Comparison of ENCODE assay signal across 1 cellular context in genomic region chr14:104739546-104740516, GRCh38.
TF ChIP-seq lines count a peak whose summit lies in the region.

No MANE protein-coding gene starts in this region.

TF ChIP-seq in K562, 482 proteins besides CTCF, POLR2A, EP300 and RAD21:
- TF ChIP-seq EGR1 (conservative IDR thresholded peaks at IDR 0.05) (peak; percentile 59), RBM34 (IDR thresholded peaks at IDR 0.05; ENCODE audit: borderline replicate concordance, insufficient read depth, low read length) (no peak)
TF ChIP-seq in K562: peak in this region for 1.
